Comparison of ENCODE assay signal across 14 cellular contexts in the genomic region with DNA sequence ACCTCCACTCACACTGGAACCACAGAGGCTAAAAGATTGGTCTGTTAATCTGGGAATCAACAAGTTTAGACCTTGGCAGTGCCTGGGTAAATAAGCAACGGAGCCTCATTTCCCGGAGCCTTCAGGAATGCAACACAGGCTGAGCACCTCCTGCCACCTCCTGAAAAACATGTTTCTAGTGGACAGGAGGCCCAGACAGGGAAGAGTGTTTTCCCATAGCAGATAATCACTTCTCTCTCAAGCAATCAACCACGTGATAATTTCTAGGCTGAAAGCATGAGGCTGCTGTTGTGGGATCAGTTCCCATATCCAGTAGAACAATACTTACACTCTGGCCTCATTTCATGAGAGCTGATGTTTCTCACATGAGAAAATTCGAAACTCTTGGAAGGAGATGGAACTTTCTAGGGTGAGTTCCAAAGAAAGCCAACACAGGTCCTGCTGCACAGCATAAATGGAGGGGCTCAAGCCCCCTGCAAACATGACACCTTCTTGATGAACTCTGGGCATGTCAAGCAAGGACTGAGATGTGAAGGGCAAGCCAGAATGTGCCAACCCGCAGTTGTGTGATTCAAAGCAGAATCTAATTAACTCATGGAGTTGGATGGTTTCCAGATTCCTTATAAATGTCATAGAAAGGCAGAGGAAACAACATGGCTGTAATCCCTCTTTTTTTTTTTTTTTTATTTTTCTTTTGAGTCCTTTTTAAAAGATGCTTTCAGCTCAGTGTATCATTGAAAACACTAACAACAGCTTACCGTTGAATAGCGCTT.
DNase-seq lines count a peak whose midpoint lies in the region; ATAC-seq and TF ChIP-seq lines count a peak whose summit lies in the region.
"Had no signal": no experiment of that assay in that cellular context is flagged by ENCODE, and none has a peak within 500 bp of the region (broad histone marks: within the 10 kb centered on the region; RNA-seq: fewer than 3 reads in every experiment).

No MANE protein-coding gene starts in this region.

- H3K4me1 ChIP-seq in right cardiac atrium (ENCODE audit: control insufficient read depth, insufficient read depth, low read length) (peaks cover 7% of the 10 kb centered on the region), tibial artery (peaks cover 0 to 15% (median 6%) of the 10 kb centered on the region in 4 donors), esophagus squamous epithelium (peaks cover 0 to 16% (median 13%) of the 10 kb centered on the region in 3 donors)

- ATAC-seq in right cardiac atrium = peak; percentile 76 to 85
- no peak for ATAC-seq in GM18909 (IDR thresholded peaks at IDR 0.05; ENCODE audit: poor library complexity, unreplicated experiment)
- ATAC-seq: activated CD8-positive, alpha-beta T cell treated with anti-CD3 and anti-CD28 coated beads, Interleukin-2, amount 10 ng/mL, durations not matched to agents 7 days and 5 days; activated naive CD4-positive, alpha-beta T cell treated with anti-CD3 and anti-CD28 coated beads, Interleukin-2, amount 50 U/mL, for 72 hours; stimulated activated naive CD8-positive, alpha-beta T cell treated with anti-CD3 and anti-CD28 coated beads, Interleukin-15, Interleukin-2, amounts not matched to agents 100 U/mL and 50 U/mL, for 24 hours had no signal

- intact Hi-C loops in right cardiac atrium (cut with DNase I) = loop anchor here in 1 of 4 donors (10.0 kb wide), 1 partner anchor 245 kb away; no protein-coding TSS in a partner anchor
- intact Hi-C loops in tibial artery (cut with DNase I; ENCODE audit: low total_unique reads) = no loop called here
- intact Hi-C loops in esophagus squamous epithelium (cut with DNase I) = no loop called here

- H3K4me3 ChIP-seq in right cardiac atrium (ENCODE audit: low read length) = no peak overlapping the region
- H3K4me3 ChIP-seq in tibial artery = no peak overlapping the region
- H3K4me3 ChIP-seq in esophagus squamous epithelium = no peak overlapping the region
- H3K4me3 ChIP-seq: ovary had no signal

- no peak for TF ChIP-seq POLR2A in esophagus squamous epithelium (IDR thresholded peaks at IDR 0.05)

- peaks cover 7% of the 10 kb centered on the region for H3K27me3 Mint-ChIP-seq in brain

- TF ChIP-seq CTCF in brain (conservative IDR thresholded peaks at IDR 0.05) (no peak), tibial artery (IDR thresholded peaks at IDR 0.05) (no peak), esophagus squamous epithelium (IDR thresholded peaks at IDR 0.05) (no peak)

- H3K36me3 ChIP-seq in tibial artery (no peaks in the 10 kb centered on the region), esophagus squamous epithelium (no peaks in the 10 kb centered on the region)
- H3K36me3 ChIP-seq: ovary had no signal

- H3K27ac ChIP-seq in right cardiac atrium (ENCODE audit: low read length) (peak overlapping the region; percentile 28), tibial artery (peak overlapping the region; percentile 5 to 40), esophagus squamous epithelium (peak overlapping the region in 2 of 4 donors; percentile 24 to 52)

- H3K9me3 Mint-ChIP-seq in brain = peaks cover 0 to 7% (median 2%) of the 10 kb centered on the region in 5 experiments

- no peaks in the 10 kb centered on the region for H3K36me3 Mint-ChIP-seq in brain

- WGBS in right cardiac atrium = 29% methylated on average over 7 of the region's 7 CpGs
- WGBS in esophagus squamous epithelium, 2 donors = 21 to 39% methylated on average over 7 of the region's 7 CpGs

- H3K9me3 ChIP-seq in right cardiac atrium (ENCODE audit: control insufficient read depth, low read length) = no peaks in the 10 kb centered on the region
- H3K9me3 ChIP-seq in tibial artery = no peaks in the 10 kb centered on the region
- H3K9me3 ChIP-seq in esophagus squamous epithelium = no peaks in the 10 kb centered on the region
- H3K9me3 ChIP-seq: ovary had no signal

- H3K27ac Mint-ChIP-seq in brain = peak overlapping the region; percentile 44 to 95 (median 92)
- H3K27ac Mint-ChIP-seq: activated CD8-positive, alpha-beta T cell treated with anti-CD3 and anti-CD28 coated beads, Interleukin-2, amount 10 ng/mL, durations not matched to agents 7 days and 5 days had no signal

- DNase-seq in NCI-H2171 (lab: John Stamatoyannopoulos, UW) (peak; percentile 5), right cardiac atrium (no peak), tibial artery (no peak), DMS114 treated with DMSO at 0.1 percent for 48 hours (lab: John Stamatoyannopoulos, UW; ENCODE audit: unreplicated experiment) (no peak), esophagus squamous epithelium (lab: John Stamatoyannopoulos, UW) (no peak)
- DNase-seq: activated CD8-positive, alpha-beta T cell treated with anti-CD3 and anti-CD28 coated beads, Interleukin-2, amount 10 ng/mL, durations not matched to agents 7 days and 5 days; dermis blood vessel endothelial cell; NCI-H1436; stimulated activated CD4-positive, alpha-beta T cell treated with anti-CD3 and anti-CD28 coated beads, Interleukin-4, amount 100 ng/mL, for 4 hours; stimulated activated naive CD8-positive, alpha-beta T cell treated with anti-CD3 and anti-CD28 coated beads, Interleukin-15, Interleukin-2, amounts not matched to agents 100 U/mL and 50 U/mL, for 24 hours had no signal

- H3K4me1 Mint-ChIP-seq in brain = peaks cover 47% of the 10 kb centered on the region

- peak overlapping the region in 2 of 5 experiments; percentile 47 to 59 for H3K4me3 Mint-ChIP-seq in brain
- H3K4me3 Mint-ChIP-seq: activated CD8-positive, alpha-beta T cell treated with anti-CD3 and anti-CD28 coated beads, Interleukin-2, amount 10 ng/mL, durations not matched to agents 7 days and 5 days had no signal

- H3K27me3 ChIP-seq in right cardiac atrium (ENCODE audit: control insufficient read depth, insufficient read depth) (no peaks in the 10 kb centered on the region), tibial artery (no peaks in the 10 kb centered on the region), esophagus squamous epithelium (no peaks in the 10 kb centered on the region)
- H3K27me3 ChIP-seq: ovary had no signal
